Comparison of ENCODE assay signal across 19 cellular contexts in the genomic region with DNA sequence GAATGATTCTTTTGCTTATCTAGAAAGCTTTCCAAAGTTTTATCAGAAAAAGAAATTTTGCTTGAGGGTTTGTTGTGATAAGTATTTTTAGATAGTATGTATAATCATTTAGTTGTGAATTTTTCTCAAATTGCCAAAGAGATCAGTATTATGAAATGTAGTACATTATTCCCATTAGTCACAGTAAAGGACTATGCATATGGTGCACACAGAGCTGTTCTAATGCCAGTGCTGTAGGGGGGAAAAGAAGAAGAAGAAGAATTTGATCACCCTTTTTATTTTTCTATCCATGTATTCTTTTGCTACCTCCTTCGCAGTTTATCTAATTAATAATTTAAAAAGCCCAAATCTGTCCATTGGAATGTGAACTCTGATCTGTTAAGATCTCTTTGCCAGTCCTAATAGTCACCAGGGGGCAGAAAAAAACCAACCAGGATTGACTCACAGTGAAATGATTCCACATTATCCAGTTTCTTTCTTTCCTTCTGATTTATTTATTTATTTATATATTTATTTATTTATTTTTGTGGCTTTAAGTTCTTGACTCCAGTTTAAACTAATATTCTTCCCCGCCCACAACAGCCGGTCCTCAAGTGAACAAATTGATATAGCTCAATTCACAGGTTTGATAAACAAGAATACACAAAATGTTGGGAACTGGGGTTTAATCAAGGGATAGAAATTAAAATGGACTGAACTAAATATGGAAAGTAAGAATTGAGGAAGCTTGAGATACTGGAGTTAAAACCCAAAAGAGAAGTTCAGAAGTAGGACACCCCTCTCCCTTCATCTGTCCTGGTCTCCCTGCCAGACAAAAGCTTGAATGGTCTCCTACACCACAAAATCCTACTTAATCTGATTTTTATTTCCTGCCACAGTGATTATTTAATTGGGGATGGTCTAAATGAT. TPM values are rescaled to one million over a fixed set of nuclear protein-coding genes. Genes with fewer than 3 reads are reported as not detected.
DNase-seq lines count a peak whose midpoint lies in the region; ATAC-seq and TF ChIP-seq lines count a peak whose summit lies in the region.
"Had no signal": no experiment of that assay in that cellular context is flagged by ENCODE, and none has a peak within 500 bp of the region (broad histone marks: within the 10 kb centered on the region; RNA-seq: fewer than 3 reads in every experiment).

No MANE protein-coding gene starts in this region.

- no peaks in the 10 kb centered on the region for H3K79me2 ChIP-seq in HCT116 (ENCODE audit: insufficient read depth, low read length)

- H3K9me3 ChIP-seq in BE2C (no peaks in the 10 kb centered on the region), HCT116 (ENCODE audit: control insufficient read depth in 1 of 2, insufficient read depth in 1 of 2, low read depth in 1 of 2, low read length in 2 of 2) (no peaks in the 10 kb centered on the region)
- H3K9me3 ChIP-seq: ovary, tibial nerve had no signal

- DNase-seq in BE2C, result no peak
- no peak for DNase-seq in HCT116 (ENCODE audit: low read depth, low spot score)
- no peak for DNase-seq in astrocyte of the cerebellum (ENCODE audit: low read depth)
- no peak for DNase-seq in left lobe of liver (ENCODE audit: low spot score)
- no peak for DNase-seq in NCI-H1417 (lab: John Stamatoyannopoulos, UW)
- DNase-seq in AG08395 (ENCODE audit: low spot score), result no peak
- no peak for DNase-seq in NCI-H2107 treated with DMSO at 0.1 percent for 48 hours (lab: John Stamatoyannopoulos, UW; ENCODE audit: unreplicated experiment)
- DNase-seq: activated CD4-positive, alpha-beta T cell treated with anti-CD3 and anti-CD28 coated beads for 36 hours; CD4-positive, CD25-positive, alpha-beta regulatory T cell; hypothalamus; NCI-H1694 treated with DMSO at 0.1 percent for 48 hours; NCI-H446; ovary; Right ventricle myocardium superior; T1000 had no signal

- H3K4me3 ChIP-seq in BE2C (ENCODE audit: low read depth, low read length) (no peak overlapping the region; the same call in 1 of the 2 replicates), HCT116 (replicated peaks in 1 of 2; ENCODE audit: low read depth in 1 of 2, low read length in 2 of 2) (no peak overlapping the region), astrocyte of the cerebellum (ENCODE audit: low read depth, low read length) (no peak overlapping the region)
- H3K4me3 ChIP-seq: ovary, smooth muscle cell, tibial nerve had no signal

- H3K27ac ChIP-seq in HCT116 (ENCODE audit: low read depth, low read length), result no peak overlapping the region
- H3K27ac ChIP-seq: ovary, tibial nerve had no signal

- no peak overlapping the region for H2AFZ ChIP-seq in HCT116 (ENCODE audit: low read depth, low read length, poor library complexity, severe bottlenecking)

- no peaks in the 10 kb centered on the region for H3K27me3 ChIP-seq in BE2C
- no peaks in the 10 kb centered on the region for H3K27me3 ChIP-seq in HCT116 (ENCODE audit: insufficient read depth, low read length)
- H3K27me3 ChIP-seq: ovary had no signal

- H3K9me2 ChIP-seq in HCT116 (ENCODE audit: insufficient read depth), result no peaks in the 10 kb centered on the region

- H3K36me3 ChIP-seq in BE2C (peaks cover 4% of the 10 kb centered on the region; the same call in 1 of the 2 replicates), HCT116 (ENCODE audit: control insufficient read depth in 1 of 2, insufficient read depth in 2 of 2, low read length in 2 of 2) (no peaks in the 10 kb centered on the region)
- H3K36me3 ChIP-seq: ovary, tibial nerve had no signal

- TF ChIP-seq CTCF in BE2C (IDR thresholded peaks at IDR 0.05; ENCODE audit: low read depth, low read length) (peak; percentile 28; the same call in 1 of the 2 replicates), HCT116 (IDR thresholded peaks at IDR 0.05 in 2 of 3, conservative IDR thresholded peaks at IDR 0.05 in 1 of 3; ENCODE audit: borderline replicate concordance in 1 of 3, insufficient read depth in 1 of 3, low read depth in 2 of 3, low read length in 2 of 3) (peak in 1 of 3 experiments; percentile 37; a peak in 1 of 6 replicates), astrocyte of the cerebellum (IDR thresholded peaks at IDR 0.05; ENCODE audit: low read depth, low read length, missing control alignments) (peak; percentile 6)

- H3K4me1 ChIP-seq in BE2C (peaks cover 26% of the 10 kb centered on the region), HCT116 (ENCODE audit: control insufficient read depth in 1 of 2, insufficient read depth in 2 of 2, low read length in 2 of 2) (peaks cover 7 to 10% of the 10 kb centered on the region in 2 experiments; a peak in 3 of 4 replicates)

- H3K4me2 ChIP-seq in HCT116 (ENCODE audit: low read length), result no peak overlapping the region
- H3K4me2 ChIP-seq: smooth muscle cell had no signal

- TF ChIP-seq RAD21 in HCT116 (IDR thresholded peaks at IDR 0.05; ENCODE audit: low read depth), result peak; percentile 42

- in situ Hi-C loops in astrocyte of the cerebellum (cut with HindIII; ENCODE audit: low sequenced_read_pairs), result no loop called here

- intact Hi-C loops in HCT116 (cut with micrococcal nuclease), result no loop called here

- no peak for TF ChIP-seq POLR2A in HCT116 (IDR thresholded peaks at IDR 0.05; ENCODE audit: borderline replicate concordance, extremely low read depth, insufficient read depth, insufficient read length)

- CTCF ChIA-PET in HCT116 (lab: Charles Lee), result interaction anchor here (0.9 to 1.5 kb wide), 2 partner anchors 10 to 23 kb away, joined by 4 to 6 read pairs; no protein-coding TSS in a partner anchor

- POLR2A ChIA-PET in HCT116 (lab: Charles Lee), result no interaction called here

- BruUV-seq in HCT116 (replicated peaks; lab: Mats Ljungman, UMichigan), result no TSS peak

- no peaks in the 10 kb centered on the region for H4K20me1 ChIP-seq in HCT116 (ENCODE audit: insufficient read depth)

- RAD21 ChIA-PET in HCT116 (lab: Charles Lee; ENCODE audit: low non-redundant PET in 1 of 2, low total read pairs in 2 of 2, uncharacterized antibody in 2 of 2, unreplicated experiment in 2 of 2), result no interaction called here

- H3K9ac ChIP-seq in HCT116 (ENCODE audit: low read length), result no peak overlapping the region

- ATAC-seq in HCT116 (no peak), left lobe of liver (peak; percentile 33), GM18870 (IDR thresholded peaks at IDR 0.05; ENCODE audit: unreplicated experiment) (no peak)
- ATAC-seq: activated CD4-positive, alpha-beta T cell treated with anti-CD3 and anti-CD28 coated beads for 36 hours; stimulated activated effector memory CD8-positive, alpha-beta T cell treated with anti-CD3 and anti-CD28 coated beads, Interleukin-12 subunit alpha, Interleukin-12 subunit beta, amount 100 ng/mL, for 72 hours had no signal

TF ChIP-seq in HCT116, 20 proteins besides CTCF, POLR2A, EP300 and RAD21:
- no peak for TF ChIP-seq JUND (IDR thresholded peaks at IDR 0.05)
- no peak for TF ChIP-seq YY1 (IDR thresholded peaks at IDR 0.05; ENCODE audit: extremely low read depth, insufficient replicate concordance, low read depth, low read length)
- TF ChIP-seq ZFX (IDR thresholded peaks at IDR 0.05), result no peak
- no peak for TF ChIP-seq SRF (IDR thresholded peaks at IDR 0.05; ENCODE audit: low read depth)
- no peak for TF ChIP-seq EGR1 (IDR thresholded peaks at IDR 0.05; ENCODE audit: low read depth)
- TF ChIP-seq ATF3 (IDR thresholded peaks at IDR 0.05), result no peak
- TF ChIP-seq ELF1 (IDR thresholded peaks at IDR 0.05; ENCODE audit: borderline replicate concordance, low read depth), result no peak
- TF ChIP-seq ZBTB33 (IDR thresholded peaks at IDR 0.05; ENCODE audit: extremely low read depth, insufficient replicate concordance, low read length), result no peak
- no peak for TF ChIP-seq FOSL1 (IDR thresholded peaks at IDR 0.05; ENCODE audit: low read depth)
- TF ChIP-seq EZH2phosphoT487 (IDR thresholded peaks at IDR 0.05; ENCODE audit: borderline replicate concordance), result no peak
- TF ChIP-seq POLR2AphosphoS5 (IDR thresholded peaks at IDR 0.05; ENCODE audit: low read depth, low read length), result no peak
- TF ChIP-seq, protein P1, sequence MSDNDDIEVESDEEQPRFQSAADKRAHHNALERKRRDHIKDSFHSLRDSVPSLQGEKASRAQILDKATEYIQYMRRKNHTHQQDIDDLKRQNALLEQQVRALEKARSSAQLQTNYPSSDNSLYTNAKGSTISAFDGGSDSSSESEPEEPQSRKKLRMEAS (IDR thresholded peaks at IDR 0.05), result no peak

RNA-seq across cellular contexts. Expression of gene RBM20, which starts 4.9 kb away (rescaled TPM):
- polyA plus RNA-seq in BE2C (2012; ENCODE audit: insufficient read depth, insufficient read length, low read depth), result 31.0 TPM
- total RNA-seq in HCT116 (2021; ENCODE audit: unreplicated experiment) (2.0 TPM), left lobe of liver (0.33 TPM)
- polyA plus RNA-seq in HCT116 (2012), result 0.85 and 1.2 TPM in 2 replicates
